Comparison of ENCODE assay signal across 25 cellular contexts in the genomic region with DNA sequence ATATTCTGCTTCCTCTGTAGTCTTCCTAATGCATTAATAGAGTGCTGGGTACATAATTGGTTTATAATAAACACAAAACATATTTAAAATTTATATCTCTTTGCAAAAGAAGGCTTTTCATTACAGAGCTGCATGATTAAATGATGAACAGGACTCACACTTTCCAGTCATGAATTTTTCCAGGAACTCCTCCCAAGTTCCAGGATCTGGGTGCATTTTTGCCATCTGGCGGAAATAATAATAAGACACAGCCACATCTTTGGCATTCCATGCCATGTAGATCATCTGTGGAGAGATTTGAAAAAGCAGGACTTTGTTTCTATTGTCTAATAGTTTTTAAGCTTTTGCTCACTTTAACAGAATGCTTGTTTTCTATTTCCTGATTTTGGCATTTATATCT. TPM values are rescaled to one million over a fixed set of nuclear protein-coding genes. Genes with fewer than 3 reads are reported as not detected.
DNase-seq lines count a peak whose midpoint lies in the region; ATAC-seq and TF ChIP-seq lines count a peak whose summit lies in the region.
"Had no signal": no experiment of that assay in that cellular context is flagged by ENCODE, and none has a peak within 500 bp of the region (broad histone marks: within the 10 kb centered on the region; RNA-seq: fewer than 3 reads in every experiment).

No MANE protein-coding gene starts in this region.

- no peak overlapping the region for H3K4me3 ChIP-seq in cardiac fibroblast (replicated peaks in 1 of 2; ENCODE audit: low read depth in 2 of 2, low read length in 2 of 2)
- H3K4me3 ChIP-seq: A549, GM12878 had no signal

- ATAC-seq in HG03108 (IDR thresholded peaks at IDR 0.05; ENCODE audit: unreplicated experiment), result no peak
- ATAC-seq: A549; activated CD8-positive, alpha-beta memory T cell treated with anti-CD3 and anti-CD28 coated beads, Interleukin-2, amount 10 ng/mL, durations not matched to agents 7 days and 5 days; CD8-positive, alpha-beta T cell; GM12878 had no signal

- DNase-seq in A172 (ENCODE audit: low spot score), result peak; percentile 3
- DNase-seq in LHCN-M2 (ENCODE audit: low read depth), result peak; percentile 79
- peak; percentile 64 to 65 for DNase-seq in cardiac fibroblast (ENCODE audit: low read depth in 2 of 2)
- peak; percentile 91 for DNase-seq in glomerular endothelial cell (ENCODE audit: extremely low read depth, low read depth, low spot score)
- DNase-seq in islet precursor cell, result no peak
- DNase-seq in cerebellar cortex (ENCODE audit: low spot score), result no peak
- no peak for DNase-seq in NCI-H69 (lab: John Stamatoyannopoulos, UW)
- DNase-seq: activated CD4-positive, CD25-positive, alpha-beta regulatory T cell treated with anti-CD3 and anti-CD28 coated beads, Interleukin-2, amount 50 U/mL, for 72 hours; activated CD8-positive, alpha-beta memory T cell treated with anti-CD3 and anti-CD28 coated beads, Interleukin-2, amount 10 ng/mL, durations not matched to agents 7 days and 5 days; activated gamma-delta T cell treated with Interleukin-2 at 50 U/mL for 16 hours; CD8-positive, alpha-beta T cell; glutamatergic neuron; GOT3; immature natural killer cell; NCI-H1694; NCI-H446 treated with DMSO at 0.1 percent for 48 hours; retina; SHP77 treated with DMSO at 0.1 percent for 48 hours; T-helper 2 cell had no signal

- TF ChIP-seq CTCF in cardiac fibroblast (IDR thresholded peaks at IDR 0.05; ENCODE audit: low read depth, low read length), result no peak

RNA-seq across cellular contexts. Expression of gene SULT1B1, which starts 40.2 kb away (rescaled TPM):
- total RNA-seq in A172 (2014; rRNA removed; shearing (Covaris generic)), result 0.10 TPM in 1 of 2 replicates, not detected in the other
- 0.17 and 0.58 TPM in 2 replicates for total RNA-seq in LHCN-M2 (2014; rRNA removed)
- 0.01 TPM for polyA plus RNA-seq in LHCN-M2 (2012)
- total RNA-seq in glomerular endothelial cell, result 0.24 and 1.1 TPM in 2 replicates
- total RNA-seq: HT-29, neural crest cell had no signal

RNA-seq across cellular contexts. Expression of gene SULT1E1, which starts 59.3 kb away (rescaled TPM):
- total RNA-seq in A172 (2014; rRNA removed; shearing (Covaris generic)), result not detected in 2 replicates
- total RNA-seq in LHCN-M2 (2014; rRNA removed), result not detected in 2 replicates
- polyA plus RNA-seq in LHCN-M2 (2012), result not detected
- not detected in 2 replicates for total RNA-seq in glomerular endothelial cell
- total RNA-seq: activated CD8-positive, alpha-beta memory T cell treated with anti-CD3 and anti-CD28 coated beads, Interleukin-2, amount 10 ng/mL, durations not matched to agents 7 days and 5 days; CD8-positive, alpha-beta T cell; GM12878; HT-29; mesenteric fat pad; neural crest cell had no signal
- polyA plus RNA-seq: GM12878 had no signal

Comparison
In these comparisons a context has a peak if more than half of its experiments do, and no peak if none do; other contexts are left out.
1. DNase-seq: peak in A172 (single experiment), LHCN-M2 (single experiment), cardiac fibroblast (2 of 2) and glomerular endothelial cell (single experiment); none in islet precursor cell (single experiment), cerebellar cortex (single experiment) and NCI-H69 (single experiment).